1 cellular context compared by ENCODE assay signal in genomic region chr19:39845621-39846175, GRCh38.
TF ChIP-seq lines count a peak whose summit lies in the region.

No MANE protein-coding gene starts in this region.

TF ChIP-seq in HepG2, 621 proteins besides CTCF, POLR2A, EP300 and RAD21 (continued from another document):
- TF ChIP-seq ZNF704 (CRISPR knock-in tag; IDR thresholded peaks at IDR 0.05; ENCODE audit: borderline replicate concordance): 0 out of 2 replicates have a peak, but pooled peaks have one; percentile 20
- TF ChIP-seq REXO4 (CRISPR knock-in tag; IDR thresholded peaks at IDR 0.05; ENCODE audit: borderline replicate concordance): no peak
- no peak for TF ChIP-seq PPARG (CRISPR knock-in tag; conservative IDR thresholded peaks at IDR 0.05)
- no peak for TF ChIP-seq ZNF660 (CRISPR knock-in tag; IDR thresholded peaks at IDR 0.05; ENCODE audit: borderline replicate concordance, low read depth)
- no peak for TF ChIP-seq ZFAT (CRISPR knock-in tag; conservative IDR thresholded peaks at IDR 0.05)
- TF ChIP-seq ARHGAP35 (CRISPR knock-in tag; IDR thresholded peaks at IDR 0.05; ENCODE audit: borderline replicate concordance): no peak
- TF ChIP-seq HMG20A (CRISPR knock-in tag; IDR thresholded peaks at IDR 0.05; ENCODE audit: borderline replicate concordance): no peak
- TF ChIP-seq, protein P1, sequence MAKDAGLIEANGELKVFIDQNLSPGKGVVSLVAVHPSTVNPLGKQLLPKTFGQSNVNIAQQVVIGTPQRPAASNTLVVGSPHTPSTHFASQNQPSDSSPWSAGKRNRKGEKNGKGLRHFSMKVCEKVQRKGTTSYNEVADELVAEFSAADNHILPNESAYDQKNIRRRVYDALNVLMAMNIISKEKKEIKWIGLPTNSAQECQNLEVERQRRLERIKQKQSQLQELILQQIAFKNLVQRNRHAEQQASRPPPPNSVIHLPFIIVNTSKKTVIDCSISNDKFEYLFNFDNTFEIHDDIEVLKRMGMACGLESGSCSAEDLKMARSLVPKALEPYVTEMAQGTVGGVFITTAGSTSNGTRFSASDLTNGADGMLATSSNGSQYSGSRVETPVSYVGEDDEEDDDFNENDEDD (CRISPR knock-in tag; IDR thresholded peaks at IDR 0.05; ENCODE audit: borderline replicate concordance): peak; percentile 68; the same call in 1 of the 2 replicates
- 0 out of 2 replicates have a peak, but pooled peaks have one; percentile 15 for TF ChIP-seq CHCHD3 (CRISPR knock-in tag; IDR thresholded peaks at IDR 0.05)
- TF ChIP-seq ZSCAN22 (CRISPR knock-in tag; IDR thresholded peaks at IDR 0.05): 0 out of 2 replicates have a peak, but pooled peaks have one; percentile 11
- TF ChIP-seq TFDP2 (CRISPR knock-in tag; IDR thresholded peaks at IDR 0.05): peak; percentile 77
- 0 out of 2 replicates have a peak, but pooled peaks have one; percentile 32 for TF ChIP-seq ZNF234 (CRISPR knock-in tag; conservative IDR thresholded peaks at IDR 0.05)
- TF ChIP-seq BCL3 (CRISPR knock-in tag; IDR thresholded peaks at IDR 0.05): no peak
- no peak for TF ChIP-seq ZNF446 (CRISPR knock-in tag; IDR thresholded peaks at IDR 0.05)
- 0 out of 2 replicates have a peak, but pooled peaks have one; percentile 10 for TF ChIP-seq ZNF232 (CRISPR knock-in tag; IDR thresholded peaks at IDR 0.05; ENCODE audit: borderline replicate concordance)
- TF ChIP-seq MAFF (IDR thresholded peaks at IDR 0.05; ENCODE audit: low read depth, low read length): no peak
- TF ChIP-seq, protein P2, sequence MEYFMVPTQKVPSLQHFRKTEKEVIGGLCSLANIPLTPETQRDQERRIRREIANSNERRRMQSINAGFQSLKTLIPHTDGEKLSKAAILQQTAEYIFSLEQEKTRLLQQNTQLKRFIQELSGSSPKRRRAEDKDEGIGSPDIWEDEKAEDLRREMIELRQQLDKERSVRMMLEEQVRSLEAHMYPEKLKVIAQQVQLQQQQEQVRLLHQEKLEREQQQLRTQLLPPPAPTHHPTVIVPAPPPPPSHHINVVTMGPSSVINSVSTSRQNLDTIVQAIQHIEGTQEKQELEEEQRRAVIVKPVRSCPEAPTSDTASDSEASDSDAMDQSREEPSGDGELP (IDR thresholded peaks at IDR 0.05; ENCODE audit: borderline replicate concordance, low read depth): no peak
- 0 out of 2 replicates have a peak, but pooled peaks have one; percentile 5 for TF ChIP-seq MEF2D (CRISPR knock-in tag; IDR thresholded peaks at IDR 0.05)
- TF ChIP-seq, protein P3, sequence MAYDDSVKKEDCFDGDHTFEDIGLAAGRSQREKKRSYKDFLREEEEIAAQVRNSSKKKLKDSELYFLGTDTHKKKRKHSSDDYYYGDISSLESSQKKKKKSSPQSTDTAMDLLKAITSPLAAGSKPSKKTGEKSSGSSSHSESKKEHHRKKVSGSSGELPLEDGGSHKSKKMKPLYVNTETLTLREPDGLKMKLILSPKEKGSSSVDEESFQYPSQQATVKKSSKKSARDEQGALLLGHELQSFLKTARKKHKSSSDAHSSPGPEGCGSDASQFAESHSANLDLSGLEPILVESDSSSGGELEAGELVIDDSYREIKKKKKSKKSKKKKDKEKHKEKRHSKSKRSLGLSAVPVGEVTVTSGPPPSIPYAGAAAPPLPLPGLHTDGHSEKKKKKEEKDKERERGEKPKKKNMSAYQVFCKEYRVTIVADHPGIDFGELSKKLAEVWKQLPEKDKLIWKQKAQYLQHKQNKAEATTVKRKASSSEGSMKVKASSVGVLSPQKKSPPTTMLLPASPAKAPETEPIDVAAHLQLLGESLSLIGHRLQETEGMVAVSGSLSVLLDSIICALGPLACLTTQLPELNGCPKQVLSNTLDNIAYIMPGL (CRISPR knock-in tag; IDR thresholded peaks at IDR 0.05; ENCODE audit: borderline replicate concordance in 1 of 2, low read depth in 1 of 2): peak in 1 of 2 experiments; percentile 18; a peak in 1 of 4 replicates
- TF ChIP-seq ZNF781 (CRISPR knock-in tag; IDR thresholded peaks at IDR 0.05; ENCODE audit: borderline replicate concordance, not compliant biosample characterization): no peak
- TF ChIP-seq ZNF558 (CRISPR knock-in tag; IDR thresholded peaks at IDR 0.05; ENCODE audit: borderline replicate concordance): 0 out of 2 replicates have a peak, but pooled peaks have one; percentile 4
- no peak for TF ChIP-seq ZNF550 (CRISPR knock-in tag; IDR thresholded peaks at IDR 0.05; ENCODE audit: borderline replicate concordance)
- TF ChIP-seq ZBTB3 (CRISPR knock-in tag; IDR thresholded peaks at IDR 0.05; ENCODE audit: borderline replicate concordance, low read depth): no peak
- TF ChIP-seq ZIK1 (CRISPR knock-in tag; IDR thresholded peaks at IDR 0.05; ENCODE audit: borderline replicate concordance, low read depth): no peak
- TF ChIP-seq ZNF564 (CRISPR knock-in tag; IDR thresholded peaks at IDR 0.05): no peak
- TF ChIP-seq ZNF224 (CRISPR knock-in tag; IDR thresholded peaks at IDR 0.05): 0 out of 2 replicates have a peak, but pooled peaks have one; percentile 50
- no peak for TF ChIP-seq SNRNP70 (IDR thresholded peaks at IDR 0.05; ENCODE audit: low read depth, low read length)
- no peak for TF ChIP-seq MATR3 (CRISPR knock-in tag; IDR thresholded peaks at IDR 0.05)
- TF ChIP-seq PAWR (CRISPR knock-in tag; IDR thresholded peaks at IDR 0.05; ENCODE audit: borderline replicate concordance): peak; percentile 70; the same call in 1 of the 2 replicates
- 0 out of 2 replicates have a peak, but pooled peaks have one; percentile 2 for TF ChIP-seq ZSCAN20 (CRISPR knock-in tag; IDR thresholded peaks at IDR 0.05; ENCODE audit: borderline replicate concordance)
- no peak for TF ChIP-seq ZNF670 (CRISPR knock-in tag; IDR thresholded peaks at IDR 0.05; ENCODE audit: borderline replicate concordance)
- TF ChIP-seq JUN (CRISPR knock-in tag; IDR thresholded peaks at IDR 0.05): no peak
- TF ChIP-seq GATA4 (IDR thresholded peaks at IDR 0.05; ENCODE audit: borderline replicate concordance, low read depth): no peak
- 0 out of 2 replicates have a peak, but pooled peaks have one; percentile 60 for TF ChIP-seq THAP8 (CRISPR knock-in tag; IDR thresholded peaks at IDR 0.05; ENCODE audit: borderline replicate concordance)
